Comparison of ENCODE assay signal across 25 cellular contexts in genomic region chr5:39980056-39980455, GRCh38.
"Had no signal": no experiment of that assay in that cellular context is flagged by ENCODE, and none has a peak within 500 bp of the region (broad histone marks: within the 10 kb centered on the region; RNA-seq: fewer than 3 reads in every experiment).

No MANE protein-coding gene starts in this region.

- H3K27ac ChIP-seq: suprapubic skin, vagina had no signal

- H3K4me1 Mint-ChIP-seq: activated CD4-positive, alpha-beta T cell treated with anti-CD3 and anti-CD28 coated beads, Interleukin-2, amount 10 ng/mL, durations not matched to agents 7 days and 5 days; activated naive CD8-positive, alpha-beta T cell treated with anti-CD3 and anti-CD28 coated beads, Interleukin-2, amount 10 ng/mL, durations not matched to agents 7 days and 5 days; brain had no signal

- H3K27me3 ChIP-seq: suprapubic skin, vagina had no signal

- H3K4me3 ChIP-seq: suprapubic skin, vagina had no signal

- DNase-seq: activated CD4-positive, alpha-beta T cell treated with anti-CD3 and anti-CD28 coated beads, Interleukin-2, amount 10 ng/mL, durations not matched to agents 7 days and 5 days; activated CD4-positive, CD25-positive, alpha-beta regulatory T cell; activated CD8-positive, alpha-beta T cell treated with anti-CD3 and anti-CD28 coated beads, Interleukin-2, amount 10 ng/mL, durations not matched to agents 7 days and 5 days; activated naive CD4-positive, alpha-beta T cell treated with Interleukin-2 at 50 U/mL for 16 hours; activated naive CD8-positive, alpha-beta T cell treated with anti-CD3 and anti-CD28 coated beads, Interleukin-2, amount 10 ng/mL, durations not matched to agents 7 days and 5 days; activated T-cell treated with anti-CD3 and anti-CD28 coated beads, Interleukin-2, amount 50 U/mL, for 24 hours; cerebellar nuclear complex; effector memory CD4-positive, alpha-beta T cell; hypothalamus; kidney; occipital lobe; posterior cingulate gyrus; retina; T-helper 1 cell; T-helper 9 cell; trophoblast cell had no signal

- H3K9me3 Mint-ChIP-seq: activated CD4-positive, alpha-beta T cell treated with anti-CD3 and anti-CD28 coated beads, Interleukin-2, amount 10 ng/mL, durations not matched to agents 7 days and 5 days; activated naive CD8-positive, alpha-beta T cell treated with anti-CD3 and anti-CD28 coated beads, Interleukin-2, amount 10 ng/mL, durations not matched to agents 7 days and 5 days; activated T-cell treated with anti-CD3 and anti-CD28 coated beads, Interleukin-2, amount 50 U/mL, for 24 hours; dendritic cell treated with granulocyte-macrophage colony-stimulating factor and Interleukin-4, amounts not matched to agents 40 ng/mL and 50 ng/mL, for 4 days; stimulated activated naive CD8-positive, alpha-beta T cell treated with anti-CD3 and anti-CD28 coated beads, Interleukin-15, Interleukin-2, amounts not matched to agents 100 ng/mL and 50 ng/mL, for 24 hours had no signal

- H3K4me3 Mint-ChIP-seq: activated CD4-positive, alpha-beta T cell treated with anti-CD3 and anti-CD28 coated beads, Interleukin-2, amount 10 ng/mL, durations not matched to agents 7 days and 5 days; activated CD8-positive, alpha-beta T cell treated with anti-CD3 and anti-CD28 coated beads, Interleukin-2, amount 10 ng/mL, durations not matched to agents 7 days and 5 days; activated naive CD8-positive, alpha-beta T cell treated with anti-CD3 and anti-CD28 coated beads, Interleukin-2, amount 10 ng/mL, durations not matched to agents 7 days and 5 days; activated T-cell treated with anti-CD3 and anti-CD28 coated beads, Interleukin-2, amount 50 U/mL, for 24 hours; brain; dendritic cell treated with granulocyte-macrophage colony-stimulating factor and Interleukin-4, amounts not matched to agents 40 ng/mL and 50 ng/mL, for 4 days; stimulated activated naive CD8-positive, alpha-beta T cell treated with anti-CD3 and anti-CD28 coated beads, Interleukin-15, Interleukin-2, amounts not matched to agents 100 ng/mL and 50 ng/mL, for 24 hours had no signal

- H3K27ac Mint-ChIP-seq: activated CD4-positive, alpha-beta T cell treated with anti-CD3 and anti-CD28 coated beads, Interleukin-2, amount 10 ng/mL, durations not matched to agents 7 days and 5 days; activated CD8-positive, alpha-beta T cell treated with anti-CD3 and anti-CD28 coated beads, Interleukin-2, amount 10 ng/mL, durations not matched to agents 7 days and 5 days; activated naive CD8-positive, alpha-beta T cell treated with anti-CD3 and anti-CD28 coated beads, Interleukin-2, amount 10 ng/mL, durations not matched to agents 7 days and 5 days; activated T-cell treated with anti-CD3 and anti-CD28 coated beads, Interleukin-2, amount 50 U/mL, for 24 hours; activated T-helper 2 cell treated with anti-CD3 and anti-CD28 coated beads, Interferon-gamma antibody, Interleukin-2, Interleukin-4, amounts not matched to agents 10 μg/mL and 5 μg/mL and 100 μg/mL, durations not matched to agents 14 hours and 24 hours and 36 hours; brain; dendritic cell treated with granulocyte-macrophage colony-stimulating factor and Interleukin-4, amounts not matched to agents 40 ng/mL and 50 ng/mL, for 4 days; stimulated activated naive CD8-positive, alpha-beta T cell treated with anti-CD3 and anti-CD28 coated beads, Interleukin-15, Interleukin-2, amounts not matched to agents 100 ng/mL and 50 ng/mL, for 24 hours had no signal

- H3K9me3 ChIP-seq: suprapubic skin, vagina had no signal

- H3K36me3 ChIP-seq: suprapubic skin, vagina had no signal

- H3K4me1 ChIP-seq: suprapubic skin, vagina had no signal

- H3K36me3 Mint-ChIP-seq: activated naive CD8-positive, alpha-beta T cell treated with anti-CD3 and anti-CD28 coated beads, Interleukin-2, amount 10 ng/mL, durations not matched to agents 7 days and 5 days; brain had no signal

- FAIRE-seq: endothelial cell of umbilical vein, frontal cortex, kidney had no signal

- ATAC-seq: activated CD8-positive, alpha-beta T cell treated with anti-CD3 and anti-CD28 coated beads, Interleukin-2, amount 10 ng/mL, durations not matched to agents 7 days and 5 days; left lobe of liver had no signal

- H3K27me3 Mint-ChIP-seq: activated CD4-positive, alpha-beta T cell treated with anti-CD3 and anti-CD28 coated beads, Interleukin-2, amount 10 ng/mL, durations not matched to agents 7 days and 5 days; activated naive CD8-positive, alpha-beta T cell treated with anti-CD3 and anti-CD28 coated beads, Interleukin-2, amount 10 ng/mL, durations not matched to agents 7 days and 5 days; activated T-cell treated with anti-CD3 and anti-CD28 coated beads, Interleukin-2, amount 50 U/mL, for 24 hours; dendritic cell treated with granulocyte-macrophage colony-stimulating factor and Interleukin-4, amounts not matched to agents 40 ng/mL and 50 ng/mL, for 4 days had no signal
